8 cellular contexts compared by ENCODE assay signal in genomic region chr22:45308624-45309421, GRCh38. TPM values are rescaled to one million over a fixed set of nuclear protein-coding genes. Genes with fewer than 3 reads are reported as not detected.
DNase-seq lines count a peak whose midpoint lies in the region; ATAC-seq and TF ChIP-seq lines count a peak whose summit lies in the region.

No MANE protein-coding gene starts in this region.

- no peaks in the 10 kb centered on the region for H3K27me3 Mint-ChIP-seq in CD4-positive, alpha-beta memory T cell
- H3K27me3 Mint-ChIP-seq in type B pancreatic cell: peaks cover 3% of the 10 kb centered on the region

- H3K4me3 Mint-ChIP-seq in CD4-positive, alpha-beta memory T cell: peak overlapping the region; percentile 84 to 89 (median 87)
- peak overlapping the region; percentile 90 for H3K4me3 Mint-ChIP-seq in type B pancreatic cell

- peak in 1 of 5 donors; percentile 17 for DNase-seq in CD4-positive, alpha-beta memory T cell
- DNase-seq in brain microvascular endothelial cell (no peak), lung (ENCODE audit: low spot score) (no peak), type B pancreatic cell (ENCODE audit: extremely low spot score, unreplicated experiment) (no peak), AG08396 (ENCODE audit: low spot score) (no peak), NCI-H2107 (lab: John Stamatoyannopoulos, UW) (no peak), SK-N-DZ (ENCODE audit: low spot score) (no peak)

- WGBS in lung, 2 donors: 45 to 53% methylated on average over 28 of the region's 28 CpGs

- H3K27ac Mint-ChIP-seq in CD4-positive, alpha-beta memory T cell: peak overlapping the region; percentile 94 to 96 (median 95)
- H3K27ac Mint-ChIP-seq in type B pancreatic cell: peak overlapping the region; percentile 94

- intact Hi-C loops in CD4-positive, alpha-beta memory T cell (cut with micrococcal nuclease): loop anchor here (1.0 to 2.0 kb wide), 3 partner anchors 9 to 68 kb away; partner anchors contain the start of gene KIAA0930

- CTCF ChIA-PET in CD4-positive, alpha-beta memory T cell (lab: Charles Lee; ENCODE audit: partially characterized antibody): no interaction called here

- H4K20me1 ChIP-seq in Loucy (ENCODE audit: insufficient read depth, low read length, poor library complexity, severe bottlenecking): peaks cover 12% of the 10 kb centered on the region

- no peak for ATAC-seq in lung (ENCODE audit: insufficient read depth, low FRiP score)

- no peaks in the 10 kb centered on the region for H3K9me3 ChIP-seq in CD4-positive, alpha-beta memory T cell (ENCODE audit: control insufficient read depth in 1 of 2, low read length in 2 of 2)
- H3K9me3 ChIP-seq in Loucy (ENCODE audit: insufficient read depth, low read depth, low read length): no peaks in the 10 kb centered on the region
- H3K9me3 ChIP-seq in lung (ENCODE audit: control insufficient read depth in 2 of 2, insufficient read depth in 1 of 2, low read length in 1 of 2): no peaks in the 10 kb centered on the region

- H3K27me3 ChIP-seq in CD4-positive, alpha-beta memory T cell (ENCODE audit: insufficient read depth, low read length): no peaks in the 10 kb centered on the region
- no peaks in the 10 kb centered on the region for H3K27me3 ChIP-seq in Loucy (ENCODE audit: insufficient read depth, low read length, poor library complexity, severe bottlenecking)
- H3K27me3 ChIP-seq in brain microvascular endothelial cell (replicated peaks): no peaks in the 10 kb centered on the region
- no peaks in the 10 kb centered on the region for H3K27me3 ChIP-seq in lung (ENCODE audit: control insufficient read depth, insufficient read depth)

- no peaks in the 10 kb centered on the region for H3K36me3 ChIP-seq in CD4-positive, alpha-beta memory T cell (ENCODE audit: insufficient read depth, low read length)
- H3K36me3 ChIP-seq in Loucy (ENCODE audit: insufficient read depth, low read length) (no peaks in the 10 kb centered on the region), brain microvascular endothelial cell (replicated peaks) (no peaks in the 10 kb centered on the region), lung (ENCODE audit: control insufficient read depth in 2 of 2, insufficient read depth in 2 of 2, low read length in 2 of 2) (peaks cover 0 to 2% of the 10 kb centered on the region in 2 donors)

- H2AFZ ChIP-seq in Loucy (ENCODE audit: low read length): peak overlapping the region; percentile 78

- peaks cover 30% of the 10 kb centered on the region for H3K79me2 ChIP-seq in Loucy (ENCODE audit: insufficient read depth, low read length)

- TF ChIP-seq CTCF in Loucy (conservative IDR thresholded peaks at IDR 0.05; ENCODE audit: low read length): no peak
- no peak for TF ChIP-seq CTCF in brain microvascular endothelial cell (IDR thresholded peaks at IDR 0.05; ENCODE audit: low read depth, low read length, missing control alignments)
- no peak for TF ChIP-seq CTCF in lung (IDR thresholded peaks at IDR 0.05; ENCODE audit: control extremely low read depth, extremely low read depth)
- no peak for TF ChIP-seq CTCF in type B pancreatic cell (conservative IDR thresholded peaks at IDR 0.05)

- peaks cover 0 to 20% of the 10 kb centered on the region in 2 donors for H3K36me3 Mint-ChIP-seq in CD4-positive, alpha-beta memory T cell
- H3K36me3 Mint-ChIP-seq in type B pancreatic cell: peaks cover 15% of the 10 kb centered on the region

- peak overlapping the region; percentile 82 for H3K27ac ChIP-seq in CD4-positive, alpha-beta memory T cell (ENCODE audit: low read depth, low read length)
- H3K27ac ChIP-seq in brain microvascular endothelial cell (peak overlapping the region; percentile 19), lung (ENCODE audit: low read depth in 1 of 2, low read length in 1 of 2) (peak overlapping the region; percentile 14 to 73)

- peaks cover 31 to 46% (median 39%) of the 10 kb centered on the region in 4 donors for H3K4me1 Mint-ChIP-seq in CD4-positive, alpha-beta memory T cell
- peaks cover 23% of the 10 kb centered on the region for H3K4me1 Mint-ChIP-seq in type B pancreatic cell (ENCODE audit: unreplicated experiment)

- H3K9me3 Mint-ChIP-seq in CD4-positive, alpha-beta memory T cell: no peaks in the 10 kb centered on the region
- no peaks in the 10 kb centered on the region for H3K9me3 Mint-ChIP-seq in type B pancreatic cell

- POLR2A ChIA-PET in CD4-positive, alpha-beta memory T cell (lab: Charles Lee; ENCODE audit: partially characterized antibody): interaction anchor here (1.0 to 4.3 kb wide), 7 partner anchors 9 to 840 kb away, joined by 3 to 41 read pairs (median 3); no protein-coding TSS in a partner anchor

- H3K9ac ChIP-seq in Loucy (ENCODE audit: low read depth, low read length, poor library complexity, severe bottlenecking): peak overlapping the region; percentile 67

- no peaks in the 10 kb centered on the region for H3K9me2 ChIP-seq in Loucy (replicated peaks; ENCODE audit: low read depth, low read length)

- in situ Hi-C loops in brain microvascular endothelial cell (cut with HindIII; ENCODE audit: low pct_ligation_motif_present, low sequenced_read_pairs): no loop called here

- H3K4me2 ChIP-seq in Loucy (ENCODE audit: low read depth, low read length, poor library complexity, severe bottlenecking): peak overlapping the region; percentile 79

- H3F3A ChIP-seq in Loucy (ENCODE audit: low read depth): no peaks in the 10 kb centered on the region

- H3K4me1 ChIP-seq in CD4-positive, alpha-beta memory T cell (ENCODE audit: insufficient read depth, low read length): peaks cover 34% of the 10 kb centered on the region
- peaks cover 31% of the 10 kb centered on the region for H3K4me1 ChIP-seq in Loucy (ENCODE audit: insufficient read depth, low read length, poor library complexity, severe bottlenecking)
- peaks cover under 1 to 14% of the 10 kb centered on the region in 2 donors for H3K4me1 ChIP-seq in lung (ENCODE audit: control insufficient read depth in 2 of 2, insufficient read depth in 2 of 2, low read length in 2 of 2)

- peak overlapping the region; percentile 76 to 80 for H3K4me3 ChIP-seq in CD4-positive, alpha-beta memory T cell (ENCODE audit: low read length in 2 of 2)
- H3K4me3 ChIP-seq in Loucy (ENCODE audit: low read length, poor library complexity, severe bottlenecking): peak overlapping the region; percentile 72
- peak overlapping the region; percentile 57 for H3K4me3 ChIP-seq in brain microvascular endothelial cell (ENCODE audit: low read depth, low read length)
- peak overlapping the region; percentile 21 for H3K4me3 ChIP-seq in lung

RNA-seq across cellular contexts. Expression of gene FAM118A, which starts 0.9 kb away (rescaled TPM):
- total RNA-seq in CD4-positive, alpha-beta memory T cell: 100 to 1,000 TPM; 119 to 122 TPM
- polyA plus RNA-seq in CD4-positive, alpha-beta memory T cell: 10 to 100 TPM; 34.5 to 51.0 TPM
- 10 to 100 TPM; 14.6 to 42.3 TPM for total RNA-seq in lung
- 10 to 100 TPM; 12.0 to 71.8 TPM for polyA plus RNA-seq in lung
- total RNA-seq in type B pancreatic cell (ENCODE audit: low replicate concordance): 89.7 and 121 TPM in 2 replicates
- polyA plus RNA-seq in SK-N-DZ (2014; cell fraction: cytosol; rRNA removed): 10.1 and 12.7 TPM in 2 replicates
- 15.3 and 20.0 TPM in 2 replicates for polyA plus RNA-seq in SK-N-DZ (2014; cell fraction: nucleus; rRNA removed)

RNA-seq across cellular contexts. Expression of gene UPK3A, which starts 24.1 kb away (rescaled TPM):
- not detected for total RNA-seq in CD4-positive, alpha-beta memory T cell
- polyA plus RNA-seq in CD4-positive, alpha-beta memory T cell: not detected
- total RNA-seq in lung (not detected), type B pancreatic cell (ENCODE audit: low replicate concordance) (0.29 and 0.62 TPM in 2 replicates)
- polyA plus RNA-seq in lung: under 1 TPM; 0.30 to 0.55 TPM
- polyA plus RNA-seq in SK-N-DZ (2014; cell fraction: cytosol; rRNA removed): not detected in 2 replicates
- not detected in 2 replicates for polyA plus RNA-seq in SK-N-DZ (2014; cell fraction: nucleus; rRNA removed)

Comparison
In these comparisons a context has a peak if more than half of its experiments do, and no peak if none do; other contexts are left out.
1. H3K27ac ChIP-seq: peak in every context shown above with its lines; median percentile 82 in CD4-positive, alpha-beta memory T cell; 44 in lung; 19 in brain microvascular endothelial cell.
2. H3K4me3 ChIP-seq: peak in every context shown above with its lines; median percentile 78 in CD4-positive, alpha-beta memory T cell; 72 in Loucy; 57 in brain microvascular endothelial cell; 21 in lung.